Comparison of ENCODE assay signal across 16 cellular contexts in genomic region chr3:71528816-71529215, GRCh38. TPM values are rescaled to one million over a fixed set of nuclear protein-coding genes. Genes with fewer than 3 reads are reported as not detected.
DNase-seq lines count a peak whose midpoint lies in the region; ATAC-seq, FAIRE-seq and TF ChIP-seq lines count a peak whose summit lies in the region.
"Had no signal": no experiment of that assay in that cellular context is flagged by ENCODE, and none has a peak within 500 bp of the region (broad histone marks: within the 10 kb centered on the region; RNA-seq: fewer than 3 reads in every experiment).

No MANE protein-coding gene starts in this region.

- no peak for TF ChIP-seq EP300 in H1 (IDR thresholded peaks at IDR 0.05; ENCODE audit: borderline replicate concordance in 1 of 2, low read depth in 2 of 2, low read length in 2 of 2)

- no peak overlapping the region for H3K4ac ChIP-seq in H1 (replicated peaks; ENCODE audit: insufficient read length, low read depth, low read length)

- no peaks in the 10 kb centered on the region for H4K20me1 ChIP-seq in H1 (replicated peaks in 1 of 2; ENCODE audit: control insufficient read depth in 1 of 2, insufficient read depth in 2 of 2, low read length in 2 of 2)

- TF ChIP-seq CTCF in H1 (IDR thresholded peaks at IDR 0.05; ENCODE audit: control extremely low read depth in 1 of 3, insufficient read depth in 1 of 3, low read depth in 1 of 3, low read length in 3 of 3) (no peak), body of pancreas (IDR thresholded peaks at IDR 0.05) (no peak)

- H3K4me2 ChIP-seq in H1 (ENCODE audit: insufficient read depth in 1 of 2, low read depth in 2 of 2, low read length in 2 of 2), result no peak overlapping the region

- H3K36me3 ChIP-seq in H1 (ENCODE audit: control insufficient read depth in 2 of 4, insufficient read depth in 4 of 4, low read length in 3 of 4), result no peaks in the 10 kb centered on the region
- no peaks in the 10 kb centered on the region for H3K36me3 ChIP-seq in body of pancreas (replicated peaks in 1 of 2; ENCODE audit: insufficient read depth in 1 of 2, low read depth in 2 of 2)

- ATAC-seq in GM18511 (IDR thresholded peaks at IDR 0.05; ENCODE audit: unreplicated experiment) (peak; percentile 81), GM19397 (IDR thresholded peaks at IDR 0.05; ENCODE audit: unreplicated experiment) (peak; percentile 57), HG03378 (IDR thresholded peaks at IDR 0.05; ENCODE audit: unreplicated experiment) (peak; percentile 84), body of pancreas (no peak)
- ATAC-seq: stimulated activated naive CD8-positive, alpha-beta T cell treated with anti-CD3 and anti-CD28 coated beads, Interleukin-15, amount 100 ng/mL, for 72 hours; WTC11 had no signal

- POLR2A ChIA-PET in H1 (lab: Charles Lee; ENCODE audit: partially characterized antibody), result interaction anchor here (1.2 to 1.4 kb wide), 2 partner anchors 8 to 53 kb away, joined by 3 to 4 read pairs; no protein-coding TSS in a partner anchor

- H2BK12ac ChIP-seq in H1 (ENCODE audit: low read depth, low read length), result no peak overlapping the region

- H3K14ac ChIP-seq in H1 (ENCODE audit: insufficient read length), result no peak overlapping the region

- H3K23ac ChIP-seq in H1 (ENCODE audit: insufficient read length), result no peak overlapping the region

- TF ChIP-seq POLR2A in H1 (IDR thresholded peaks at IDR 0.05; ENCODE audit: control extremely low read depth in 1 of 2, low read depth in 2 of 2, low read length in 2 of 2) (no peak), body of pancreas (IDR thresholded peaks at IDR 0.05) (no peak)

- peak; percentile 24 for FAIRE-seq in H1 (lab: Jason Lieb, UNC)

- no peak overlapping the region for H4K8ac ChIP-seq in H1 (ENCODE audit: extremely low read depth, insufficient read depth, low read length)

- no peak overlapping the region for H2AFZ ChIP-seq in H1 (ENCODE audit: low read length)

- H3K4me3 ChIP-seq in H1 (ENCODE audit: extremely low read depth in 1 of 4, insufficient read depth in 2 of 4, low read depth in 3 of 4, low read length in 4 of 4) (no peak overlapping the region), body of pancreas (no peak overlapping the region)
- H3K4me3 ChIP-seq: coronary artery had no signal

- CTCF ChIA-PET in H1 (lab: Charles Lee; ENCODE audit: partially characterized antibody), result no interaction called here

- H4K91ac ChIP-seq in H1 (replicated peaks; ENCODE audit: insufficient read length, low read length), result no peak overlapping the region

- H2BK15ac ChIP-seq in H1 (ENCODE audit: low read length), result no peak overlapping the region

- H3K27ac ChIP-seq in H1 (ENCODE audit: low read depth, low read length) (no peak overlapping the region), body of pancreas (no peak overlapping the region)
- H3K27ac ChIP-seq: coronary artery, RWPE1 had no signal

- TF ChIP-seq RAD21 in H1 (IDR thresholded peaks at IDR 0.05 in 1 of 2, conservative IDR thresholded peaks at IDR 0.05 in 1 of 2; ENCODE audit: low read depth in 2 of 2, low read length in 2 of 2), result no peak

- H2BK20ac ChIP-seq in H1 (ENCODE audit: low read length), result no peak overlapping the region

- H3K79me2 ChIP-seq in H1 (ENCODE audit: control insufficient read depth in 1 of 2, insufficient read depth in 2 of 2, low read length in 2 of 2), result no peaks in the 10 kb centered on the region

- 86% methylated on average over 2 of the region's 2 CpGs; no CpG with 5 or more reads in 1 of the 2 experiments for WGBS in H1 (ENCODE audit: extremely low coverage in 1 of 2, insufficient coverage in 1 of 2, insufficient read length in 1 of 2, insufficient replicate concordance in 2 of 2, low coverage in 1 of 2, low lambda C conversion rate in 2 of 2, missing lambda C conversion rate in 1 of 2), 2 experiments
- 75 to 77% methylated on average over 2 of the region's 2 CpGs for WGBS in body of pancreas, 2 donors

- no peaks in the 10 kb centered on the region for H3K23me2 ChIP-seq in H1 (ENCODE audit: low read depth, low read length)

- no peak overlapping the region for H3K18ac ChIP-seq in H1 (ENCODE audit: extremely low read depth, low read length)

- no peaks in the 10 kb centered on the region; a peak in 2 of 7 replicates for H3K4me1 ChIP-seq in H1 (replicated peaks in 1 of 4; ENCODE audit: control insufficient read depth in 3 of 4, insufficient read depth in 4 of 4, low read length in 3 of 4)
- H3K4me1 ChIP-seq in body of pancreas, result no peaks in the 10 kb centered on the region

- H3K56ac ChIP-seq in H1 (replicated peaks; ENCODE audit: insufficient read length, low read depth, low read length), result no peak overlapping the region

- no peak overlapping the region for H2AK5ac ChIP-seq in H1 (ENCODE audit: low read depth, low read length)

- H4K5ac ChIP-seq in H1 (ENCODE audit: insufficient read length, low read depth, low read length), result no peak overlapping the region

- no peak overlapping the region for H2BK120ac ChIP-seq in H1 (replicated peaks; ENCODE audit: low read depth, low read length)

- no peaks in the 10 kb centered on the region for H3K27me3 ChIP-seq in H1 (replicated peaks in 1 of 4; ENCODE audit: control insufficient read depth in 3 of 4, extremely low read depth in 1 of 4, insufficient read depth in 3 of 4, low read length in 3 of 4)
- no peaks in the 10 kb centered on the region for H3K27me3 ChIP-seq in body of pancreas

- DNase-seq in H1 (ENCODE audit: low read depth in 1 of 2, low spot score in 2 of 2) (no peak), NCI-H1048 (lab: John Stamatoyannopoulos, UW) (no peak), NCI-H146 (lab: John Stamatoyannopoulos, UW) (no peak), body of pancreas (no peak)
- DNase-seq in stimulated activated CD4-positive, alpha-beta T cell treated with anti-CD3 and anti-CD28 coated beads, Interleukin-12 subunit alpha, Interleukin-12 subunit beta, amount 100 ng/mL, for 4 hours, result no peak
- DNase-seq: amygdala; DMS153; NCI-H2029 treated with DMSO at 0.1 percent for 48 hours; nucleus accumbens; stimulated activated naive CD8-positive, alpha-beta T cell treated with anti-CD3 and anti-CD28 coated beads, Interleukin-15, amount 100 ng/mL, for 72 hours had no signal

- intact Hi-C loops in body of pancreas (cut with DNase I), result no loop called here

- no peaks in the 10 kb centered on the region for H3K79me1 ChIP-seq in H1 (ENCODE audit: low read depth, low read length)

- no peak overlapping the region for H3K9ac ChIP-seq in H1 (replicated peaks in 1 of 4; ENCODE audit: extremely low read depth in 1 of 4, low read depth in 3 of 4, low read length in 3 of 4)

- H3K9me3 ChIP-seq in H1 (ENCODE audit: insufficient read depth in 2 of 2, low read depth in 1 of 2, low read length in 1 of 2) (no peaks in the 10 kb centered on the region), body of pancreas (no peaks in the 10 kb centered on the region)

- H2BK5ac ChIP-seq in H1 (ENCODE audit: low read depth, low read length), result no peak overlapping the region

TF ChIP-seq in H1, 55 proteins besides CTCF, POLR2A, EP300 and RAD21:
- TF ChIP-seq SRF (IDR thresholded peaks at IDR 0.05; ENCODE audit: low read depth, low read length) (peak; percentile 77), TEAD4 (IDR thresholded peaks at IDR 0.05; ENCODE audit: low read depth, low read length) (no peak), KDM4A (IDR thresholded peaks at IDR 0.05; ENCODE audit: low read depth, low read length, severe bottlenecking) (no peak), BRCA1 (IDR thresholded peaks at IDR 0.05; ENCODE audit: low read depth, low read length) (no peak), EZH2 (IDR thresholded peaks at IDR 0.05; ENCODE audit: low read depth, low read length, severe bottlenecking) (no peak)
TF ChIP-seq in H1: peak in this region for 1.

RNA-seq across cellular contexts. Expression of gene FOXP1, which starts 54.7 kb away (rescaled TPM):
- total RNA-seq in H1 (2021; fragmentation: NEBNext Ultra II Directional; extraction: Animal tissue kit (Norgen Biotek cat#: 25700)), result 24.6 and 25.4 TPM in 2 replicates
- polyA plus RNA-seq in H1 (2011; rRNA removed), result 11.6 and 13.9 TPM in 2 replicates
- polyA plus RNA-seq in H1 (2011; cell fraction: cytosol; rRNA removed), result 11.7 TPM
- polyA plus RNA-seq in H1 (2011; cell fraction: nucleus; rRNA removed), result 29.3 TPM
- 13.6 to 16.2 TPM (median 15.2 TPM) in 4 replicates for polyA plus RNA-seq in H1 (2012, experiment 1 of 2)
- 1.6 TPM for polyA plus RNA-seq in H1 (2012, experiment 2 of 2)
- polyA plus RNA-seq in H1 (2013, experiment 1 of 2), result 23.2 TPM
- 20.2 TPM for polyA plus RNA-seq in H1 (2013, experiment 2 of 2)
- 80.5 and 88.9 TPM in 2 replicates for polyA minus RNA-seq in H1 (2011; rRNA and poly(A)+ RNA removed)
- 37.4 TPM for polyA minus RNA-seq in H1 (2011; cell fraction: cytosol; rRNA and poly(A)+ RNA removed)
- 242 TPM for polyA minus RNA-seq in H1 (2011; cell fraction: nucleus; rRNA and poly(A)+ RNA removed)
- total RNA-seq in body of pancreas, result 10 to 100 TPM; 85.7 to 86.1 TPM
